In the genomic region with DNA sequence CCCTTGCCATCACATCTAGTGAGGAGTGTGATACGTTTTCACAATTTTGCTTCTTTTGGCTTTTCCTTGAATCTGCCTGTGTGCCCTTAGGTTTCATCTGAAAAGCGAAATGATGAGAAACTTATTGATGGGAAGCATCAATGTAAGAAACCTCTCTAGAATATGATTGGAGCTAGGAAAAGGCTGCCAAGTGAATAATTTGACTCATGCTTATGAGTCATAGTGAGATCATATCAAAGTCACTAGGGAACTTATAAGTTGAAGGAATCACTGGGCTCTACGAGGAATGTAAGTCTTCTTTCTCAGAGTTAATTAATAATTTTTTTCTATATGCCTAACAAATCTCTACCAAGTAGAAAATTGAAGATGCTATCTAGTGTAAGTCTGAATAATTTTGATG, we compare ENCODE assay signal across 1 cellular context.
TF ChIP-seq lines count a peak whose summit lies in the region.

No MANE protein-coding gene starts in this region.

TF ChIP-seq in WTC11, 78 proteins besides CTCF, POLR2A, EP300 and RAD21 (continued from another document):
- no peak for TF ChIP-seq STAT6 (CRISPR knock-in tag; conservative IDR thresholded peaks at IDR 0.05; ENCODE audit: low read depth)
- TF ChIP-seq, protein P1, sequence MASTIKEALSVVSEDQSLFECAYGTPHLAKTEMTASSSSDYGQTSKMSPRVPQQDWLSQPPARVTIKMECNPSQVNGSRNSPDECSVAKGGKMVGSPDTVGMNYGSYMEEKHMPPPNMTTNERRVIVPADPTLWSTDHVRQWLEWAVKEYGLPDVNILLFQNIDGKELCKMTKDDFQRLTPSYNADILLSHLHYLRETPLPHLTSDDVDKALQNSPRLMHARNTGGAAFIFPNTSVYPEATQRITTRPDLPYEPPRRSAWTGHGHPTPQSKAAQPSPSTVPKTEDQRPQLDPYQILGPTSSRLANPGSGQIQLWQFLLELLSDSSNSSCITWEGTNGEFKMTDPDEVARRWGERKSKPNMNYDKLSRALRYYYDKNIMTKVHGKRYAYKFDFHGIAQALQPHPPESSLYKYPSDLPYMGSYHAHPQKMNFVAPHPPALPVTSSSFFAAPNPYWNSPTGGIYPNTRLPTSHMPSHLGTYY (CRISPR knock-in tag; IDR thresholded peaks at IDR 0.05): no peak
